In the genomic region with DNA sequence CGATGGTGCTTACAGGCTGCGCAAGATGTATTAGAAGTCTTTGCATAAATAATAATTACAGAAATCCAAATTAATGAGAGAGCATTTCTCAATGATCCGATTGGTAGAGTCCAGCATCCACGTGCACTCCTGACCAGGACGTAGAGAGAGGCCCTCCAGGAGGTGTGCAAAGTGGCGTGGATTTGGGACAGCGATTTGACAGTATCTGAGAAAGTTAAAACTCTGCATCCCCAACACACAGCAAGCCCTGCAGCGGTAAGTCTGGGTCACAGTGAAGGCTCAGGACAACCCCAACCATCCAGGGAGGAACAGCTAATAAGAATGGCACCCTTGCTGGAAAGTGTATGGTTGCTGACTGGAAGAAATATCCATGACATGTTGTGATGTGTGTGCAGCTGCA, we compare ENCODE assay signal across 27 cellular contexts.
"Had no signal": no experiment of that assay in that cellular context is flagged by ENCODE, and none has a peak within 500 bp of the region (broad histone marks: within the 10 kb centered on the region; RNA-seq: fewer than 3 reads in every experiment).

No MANE protein-coding gene starts in this region.

- H3K4me3 Mint-ChIP-seq: activated naive CD8-positive, alpha-beta T cell; effector memory CD8-positive, alpha-beta T cell; mesothelial cell of epicardium; naive B cell; nephron progenitor cell; stimulated activated memory B cell treated with anti-CD40 and anti-IgM and Interleukin-4, amounts not matched to agents 10 μg/mL and 1 μg/mL and 100 μg/mL, for 72 hours; T-helper 2 cell treated with Interferon-gamma antibody and Interleukin-4, amounts not matched to agents 5 μg/mL and 100 μg/mL, for 36 hours had no signal

- H3K4me3 ChIP-seq: dorsolateral prefrontal cortex, ovary, sigmoid colon, tibial nerve had no signal

- H3K36me3 ChIP-seq: neutrophil, ovary, sigmoid colon, tibial nerve had no signal

- H3K27me3 ChIP-seq: dorsolateral prefrontal cortex, neutrophil, ovary, sigmoid colon, tibial nerve had no signal

- H3K36me3 Mint-ChIP-seq: mesothelial cell of epicardium; naive B cell; stimulated activated memory B cell treated with anti-CD40 and anti-IgM and Interleukin-4, amounts not matched to agents 10 μg/mL and 1 μg/mL and 100 μg/mL, for 72 hours had no signal

- H3K27ac ChIP-seq: dorsolateral prefrontal cortex, neutrophil, ovary, sigmoid colon, tibial nerve, VCaP had no signal

- ATAC-seq: activated CD4-positive, CD25-positive, alpha-beta regulatory T cell treated with anti-CD3 and anti-CD28 coated beads, Interleukin-2, amount 50 U/mL, for 24 hours; effector memory CD8-positive, alpha-beta T cell; left colon; stimulated activated memory B cell treated with anti-CD40 and anti-IgM and Interleukin-4, amounts not matched to agents 10 μg/mL and 1 μg/mL and 100 μg/mL, for 72 hours had no signal

- H3K4me1 Mint-ChIP-seq: mesothelial cell of epicardium had no signal

- H3K27ac Mint-ChIP-seq: activated naive CD8-positive, alpha-beta T cell; effector memory CD8-positive, alpha-beta T cell; mesothelial cell of epicardium; naive B cell; nephron progenitor cell; progenitor cell of endocrine pancreas; stimulated activated memory B cell treated with anti-CD40 and anti-IgM and Interleukin-4, amounts not matched to agents 10 μg/mL and 1 μg/mL and 100 μg/mL, for 72 hours; T-helper 2 cell treated with Interferon-gamma antibody and Interleukin-4, amounts not matched to agents 5 μg/mL and 100 μg/mL, for 36 hours had no signal

- H3K27me3 Mint-ChIP-seq: activated naive CD8-positive, alpha-beta T cell; effector memory CD8-positive, alpha-beta T cell; naive B cell; progenitor cell of endocrine pancreas; stimulated activated memory B cell treated with anti-CD40 and anti-IgM and Interleukin-4, amounts not matched to agents 10 μg/mL and 1 μg/mL and 100 μg/mL, for 72 hours had no signal

- H3K9me3 Mint-ChIP-seq: effector memory CD8-positive, alpha-beta T cell; mesothelial cell of epicardium; naive B cell; nephron progenitor cell; stimulated activated memory B cell treated with anti-CD40 and anti-IgM and Interleukin-4, amounts not matched to agents 10 μg/mL and 1 μg/mL and 100 μg/mL, for 72 hours; T-helper 2 cell treated with Interferon-gamma antibody and Interleukin-4, amounts not matched to agents 5 μg/mL and 100 μg/mL, for 36 hours had no signal

- DNase-seq: activated CD4-positive, alpha-beta T cell treated with anti-CD3 and anti-CD28 coated beads for 48 hours; activated CD8-positive, alpha-beta memory T cell treated with anti-CD3 and anti-CD28 coated beads for 24 hours; activated effector memory CD4-positive, alpha-beta T cell treated with Interleukin-2 at 50 U/mL for 16 hours; activated naive CD4-positive, alpha-beta T cell treated with Interleukin-2 at 50 U/mL for 16 hours; anterior cingulate cortex; effector memory CD8-positive, alpha-beta T cell; foreskin fibroblast; hippocampal formation; left colon; naive B cell; nephron progenitor cell; sigmoid colon; small intestine; stimulated activated CD4-positive, alpha-beta T cell treated with anti-CD3 and anti-CD28 coated beads, Interleukin-1b, Interleukin-23, amount 100 ng/mL, for 48 hours; stimulated activated CD4-positive, alpha-beta T cell treated with anti-CD3 and anti-CD28 coated beads, Interleukin-4, amount 100 ng/mL, for 4 hours; T-helper 1 cell had no signal

- H3K9me3 ChIP-seq: neutrophil, ovary, sigmoid colon, tibial nerve had no signal

- H3K4me1 ChIP-seq: sigmoid colon had no signal
